10 cellular contexts compared by ENCODE assay signal in genomic region chr9:120889606-120890396, GRCh38. TPM values are rescaled to one million over a fixed set of nuclear protein-coding genes. Genes with fewer than 3 reads are reported as not detected.
DNase-seq lines count a peak whose midpoint lies in the region; ATAC-seq and TF ChIP-seq lines count a peak whose summit lies in the region.
"Had no signal": no experiment of that assay in that cellular context is flagged by ENCODE, and none has a peak within 500 bp of the region (broad histone marks: within the 10 kb centered on the region; RNA-seq: fewer than 3 reads in every experiment).

No MANE protein-coding gene starts in this region.

- no peaks in the 10 kb centered on the region for H3K27me3 Mint-ChIP-seq in activated CD4-positive, alpha-beta memory T cell treated with anti-CD3 and anti-CD28 coated beads for 36 hours
- H3K27me3 Mint-ChIP-seq in naive thymus-derived CD4-positive, alpha-beta T cell: no peaks in the 10 kb centered on the region

- ATAC-seq in naive thymus-derived CD4-positive, alpha-beta T cell: no peak
- no peak for ATAC-seq in HG02840 (IDR thresholded peaks at IDR 0.05; ENCODE audit: low FRiP score, unreplicated experiment)

- intact Hi-C loops in activated CD4-positive, alpha-beta memory T cell treated with anti-CD3 and anti-CD28 coated beads for 36 hours (cut with micrococcal nuclease): loop anchor here (5.0 kb wide), 1 partner anchor 132 kb away; no protein-coding TSS in a partner anchor
- intact Hi-C loops in naive thymus-derived CD4-positive, alpha-beta T cell (cut with micrococcal nuclease): loop anchor here in 1 of 2 donors (1.0 kb wide), 3 partner anchors 12 to 46 kb away; partner anchors contain the start of gene PHF19
- intact Hi-C loops in posterior cingulate gyrus (cut with DNase I): no loop called here

- POLR2A ChIA-PET in HEK293 (lab: Yijun Ruan, JAX): interaction anchor here (0.7 kb wide), 1 partner anchor 14 kb away, joined by 3 read pairs; no protein-coding TSS in a partner anchor
- POLR2A ChIA-PET in activated CD4-positive, alpha-beta memory T cell treated with anti-CD3 and anti-CD28 coated beads for 36 hours (lab: Charles Lee): interaction anchor here (0.6 to 4.9 kb wide), 16 partner anchors 8 to 97 kb away, joined by 3 to 97 read pairs (median 6); partner anchors contain the start of genes FBXW2, PHF19 and TRAF1
- POLR2A ChIA-PET in naive thymus-derived CD4-positive, alpha-beta T cell (lab: Charles Lee): interaction anchor here (0.6 to 43.4 kb wide), 9 partner anchors 16 to 312 kb away, joined by 3 to 2417 read pairs (median 3); partner anchors contain the start of genes PHF19, PSMD5, RAB14 and TRAF1

- CTCF ChIA-PET in HEK293 (lab: Yijun Ruan, JAX): interaction anchor here (0.6 to 0.9 kb wide), 2 partner anchors 18 to 19 kb away, joined by 5 to 6 read pairs; no protein-coding TSS in a partner anchor
- CTCF ChIA-PET in activated CD4-positive, alpha-beta memory T cell treated with anti-CD3 and anti-CD28 coated beads for 36 hours (lab: Charles Lee): interaction anchor here (0.8 to 4.4 kb wide), 13 partner anchors 10 to 134 kb away, joined by 3 to 21 read pairs (median 5); partner anchors contain the start of genes PHF19 and TRAF1
- CTCF ChIA-PET in naive thymus-derived CD4-positive, alpha-beta T cell (lab: Charles Lee): interaction anchor here (0.7 to 4.3 kb wide), 12 partner anchors 11 to 134 kb away, joined by 3 to 29 read pairs (median 10); partner anchors contain the start of genes PHF19 and TRAF1

- peaks cover 100% of the 10 kb centered on the region for H3K4me1 ChIP-seq in BLaER1
- H3K4me1 ChIP-seq in HEK293 (ENCODE audit: control insufficient read depth, insufficient read depth, low read length): no peaks in the 10 kb centered on the region
- peaks cover 50 to 68% of the 10 kb centered on the region in 2 donors for H3K4me1 ChIP-seq in naive thymus-derived CD4-positive, alpha-beta T cell (ENCODE audit: control insufficient read depth in 2 of 2, insufficient read depth in 2 of 2, low read length in 2 of 2)

- no peak for DNase-seq in activated CD4-positive, alpha-beta memory T cell treated with anti-CD3 and anti-CD28 coated beads for 36 hours
- DNase-seq in naive thymus-derived CD4-positive, alpha-beta T cell: no peak
- DNase-seq in posterior cingulate gyrus: no peak
- DNase-seq in HCEC 1CT: no peak
- DNase-seq in NCI-H187 treated with DMSO at 0.1 percent for 48 hours (lab: John Stamatoyannopoulos, UW): no peak
- DNase-seq: COR-L47, Kasumi-1 had no signal

- H3K36me3 ChIP-seq in BLaER1: no peaks in the 10 kb centered on the region
- H3K36me3 ChIP-seq in HEK293 (ENCODE audit: control insufficient read depth in 2 of 2, insufficient read depth in 1 of 2, low read length in 2 of 2): no peaks in the 10 kb centered on the region
- no peaks in the 10 kb centered on the region for H3K36me3 ChIP-seq in naive thymus-derived CD4-positive, alpha-beta T cell (ENCODE audit: control insufficient read depth in 2 of 3, insufficient read depth in 3 of 3, low read length in 3 of 3)

- H3K9me3 ChIP-seq in BLaER1 (no peaks in the 10 kb centered on the region), HEK293 (ENCODE audit: control insufficient read depth, insufficient read depth, low read depth, low read length) (no peaks in the 10 kb centered on the region)
- no peaks in the 10 kb centered on the region for H3K9me3 ChIP-seq in naive thymus-derived CD4-positive, alpha-beta T cell (ENCODE audit: control insufficient read depth in 2 of 3, low read length in 3 of 3)

- no peaks in the 10 kb centered on the region for H4K20me1 ChIP-seq in BLaER1

- H3K9me3 Mint-ChIP-seq in activated CD4-positive, alpha-beta memory T cell treated with anti-CD3 and anti-CD28 coated beads for 36 hours: no peaks in the 10 kb centered on the region
- H3K9me3 Mint-ChIP-seq in naive thymus-derived CD4-positive, alpha-beta T cell: peaks cover 0 to 3% (median 0%) of the 10 kb centered on the region in 11 donors

- peaks cover 10% of the 10 kb centered on the region for H3K36me3 Mint-ChIP-seq in activated CD4-positive, alpha-beta memory T cell treated with anti-CD3 and anti-CD28 coated beads for 36 hours
- H3K36me3 Mint-ChIP-seq in naive thymus-derived CD4-positive, alpha-beta T cell: peaks cover 0 to 33% (median 0%) of the 10 kb centered on the region in 5 donors

- H3K27ac ChIP-seq in BLaER1 (peak overlapping the region; percentile 93), HEK293 (ENCODE audit: extremely low read depth, low read depth, low read length) (no peak overlapping the region)
- H3K27ac ChIP-seq in naive thymus-derived CD4-positive, alpha-beta T cell (ENCODE audit: low read depth, low read length): peak overlapping the region; percentile 90

- H3K4me3 ChIP-seq in BLaER1 (peak overlapping the region; percentile 40), HEK293 (ENCODE audit: low read depth, low read length) (no peak overlapping the region)
- peak overlapping the region; percentile 17 for H3K4me3 ChIP-seq in naive thymus-derived CD4-positive, alpha-beta T cell (ENCODE audit: low read length)

- no peak for TF ChIP-seq CTCF in HEK293 (tag by site-specific recombination; IDR thresholded peaks at IDR 0.05)

- H3K27me3 ChIP-seq in BLaER1: no peaks in the 10 kb centered on the region
- H3K27me3 ChIP-seq in naive thymus-derived CD4-positive, alpha-beta T cell (ENCODE audit: control insufficient read depth in 2 of 2, insufficient read depth in 2 of 2, low read length in 2 of 2): no peaks in the 10 kb centered on the region

- peaks cover 77% of the 10 kb centered on the region for H3K4me1 Mint-ChIP-seq in activated CD4-positive, alpha-beta memory T cell treated with anti-CD3 and anti-CD28 coated beads for 36 hours (ENCODE audit: low read depth)
- peaks cover 39 to 86% (median 66%) of the 10 kb centered on the region in 7 donors for H3K4me1 Mint-ChIP-seq in naive thymus-derived CD4-positive, alpha-beta T cell

- peak overlapping the region; percentile 95 for H3K27ac Mint-ChIP-seq in activated CD4-positive, alpha-beta memory T cell treated with anti-CD3 and anti-CD28 coated beads for 36 hours
- peak overlapping the region; percentile 92 to 100 (median 99) for H3K27ac Mint-ChIP-seq in naive thymus-derived CD4-positive, alpha-beta T cell

- H3K4me2 ChIP-seq in BLaER1: peak overlapping the region; percentile 89

- H3K4me3 Mint-ChIP-seq in activated CD4-positive, alpha-beta memory T cell treated with anti-CD3 and anti-CD28 coated beads for 36 hours: peak overlapping the region; percentile 62
- H3K4me3 Mint-ChIP-seq in naive thymus-derived CD4-positive, alpha-beta T cell: peak overlapping the region; percentile 77 to 90 (median 82)

- H3K9ac ChIP-seq in BLaER1: peak overlapping the region; percentile 70

TF ChIP-seq in HEK293, 187 proteins besides CTCF, POLR2A, EP300 and RAD21 (continues in another document):
- TF ChIP-seq ZBTB49 (tag by site-specific recombination; IDR thresholded peaks at IDR 0.05; ENCODE audit: low read depth): no peak
- TF ChIP-seq ZNF843 (tag by site-specific recombination; IDR thresholded peaks at IDR 0.05): no peak
- TF ChIP-seq ZNF404 (tag by site-specific recombination; IDR thresholded peaks at IDR 0.05): no peak
- no peak for TF ChIP-seq ZFP37 (tag by site-specific recombination; IDR thresholded peaks at IDR 0.05)
- TF ChIP-seq ZNF335 (tag by site-specific recombination; conservative IDR thresholded peaks at IDR 0.05): peak; percentile 52
- TF ChIP-seq AEBP2 (tag by site-specific recombination; IDR thresholded peaks at IDR 0.05; ENCODE audit: borderline replicate concordance): no peak
- TF ChIP-seq BCL11A (tag by site-specific recombination; IDR thresholded peaks at IDR 0.05; ENCODE audit: low read depth): no peak
- peak; percentile 75 for TF ChIP-seq ZNF366 (tag by site-specific recombination; conservative IDR thresholded peaks at IDR 0.05)
- TF ChIP-seq ZBTB21 (tag by site-specific recombination; IDR thresholded peaks at IDR 0.05): no peak

RNA-seq across cellular contexts. Expression of gene PHF19, which starts 12.8 kb away (rescaled TPM):
- 100 to 1,000 TPM; 183 to 189 TPM for total RNA-seq in activated CD4-positive, alpha-beta memory T cell treated with anti-CD3 and anti-CD28 coated beads for 36 hours
- 100 to 1,000 TPM in 3 of 5 experiments, 10 to 100 TPM in 2; 65.9 to 271 (median 197) TPM for total RNA-seq in naive thymus-derived CD4-positive, alpha-beta T cell
- 10 to 100 TPM; 13.1 to 16.5 TPM for polyA plus RNA-seq in naive thymus-derived CD4-positive, alpha-beta T cell

RNA-seq across cellular contexts. Expression of gene TRAF1, which starts 36.8 kb away (rescaled TPM):
- 100 to 1,000 TPM; 124 TPM for total RNA-seq in activated CD4-positive, alpha-beta memory T cell treated with anti-CD3 and anti-CD28 coated beads for 36 hours
- total RNA-seq in naive thymus-derived CD4-positive, alpha-beta T cell: 100 to 1,000 TPM in 2 of 5 experiments, 10 to 100 TPM in 3; 58.7 to 131 (median 98.2) TPM
- polyA plus RNA-seq in naive thymus-derived CD4-positive, alpha-beta T cell: 1 to 10 TPM; 3.7 to 6.6 TPM

RNA-seq across cellular contexts. Expression of gene PSMD5, which starts 47.1 kb away (rescaled TPM):
- total RNA-seq in activated CD4-positive, alpha-beta memory T cell treated with anti-CD3 and anti-CD28 coated beads for 36 hours: 10 to 100 TPM; 69.7 to 71.0 TPM
- total RNA-seq in naive thymus-derived CD4-positive, alpha-beta T cell: 10 to 100 TPM; 33.5 to 63.9 (median 44.0) TPM
- polyA plus RNA-seq in naive thymus-derived CD4-positive, alpha-beta T cell: 10 to 100 TPM; 22.3 to 29.2 TPM
